In the genomic region with DNA sequence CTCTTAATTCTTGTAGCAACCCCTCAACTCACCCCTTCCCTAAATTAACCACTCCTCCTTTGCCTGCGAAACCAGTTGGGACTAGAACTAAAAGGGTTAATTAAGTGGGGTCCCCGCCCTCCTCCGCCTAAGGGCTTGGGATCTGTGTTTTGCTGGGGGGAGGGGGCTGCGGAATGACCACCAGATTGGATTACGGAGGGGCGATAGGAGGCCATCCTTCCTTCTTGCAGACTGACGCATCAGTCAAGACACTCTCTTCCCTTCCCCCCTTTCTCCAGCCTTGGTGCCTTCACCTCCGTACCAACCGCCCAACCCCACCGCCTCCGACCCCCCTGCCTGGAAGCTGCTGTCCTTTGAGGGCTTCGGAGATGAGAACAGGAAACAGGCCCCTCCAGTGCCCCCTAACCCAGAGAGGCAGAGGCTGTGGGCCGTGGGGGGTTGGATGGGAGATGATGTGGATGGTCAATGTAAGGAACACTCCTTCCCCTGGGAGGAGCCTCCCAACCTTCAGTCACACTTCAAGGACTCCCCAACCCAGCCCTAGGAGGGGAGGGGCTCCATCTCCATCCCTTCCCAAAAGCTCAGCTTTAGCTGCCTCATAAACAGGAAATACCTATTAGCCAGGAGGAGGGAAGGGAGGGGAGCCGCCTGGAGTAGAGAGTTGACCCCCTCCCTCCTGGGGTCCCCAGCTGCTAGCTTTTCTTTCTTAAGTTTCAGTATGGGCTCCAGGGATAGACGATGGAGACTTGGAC, we compare ENCODE assay signal across 8 cellular contexts. TPM values are rescaled to one million over a fixed set of nuclear protein-coding genes. Genes with fewer than 3 reads are reported as not detected.
A peak's percentile ranks its signal among the peaks of the same experiment; 100 is the strongest.
DNase-seq lines count a peak whose midpoint lies in the region; ATAC-seq and TF ChIP-seq lines count a peak whose summit lies in the region.

No MANE protein-coding gene starts in this region.

- CTCF ChIA-PET in CD8-positive, alpha-beta memory T cell (lab: Charles Lee) = interaction anchor here (1.3 to 1.5 kb wide), 2 partner anchors 11 to 48 kb away, joined by 3 to 8 read pairs; a partner anchor contains a TSS

- no peaks in the 10 kb centered on the region for H3K27me3 ChIP-seq in CD8-positive, alpha-beta memory T cell (ENCODE audit: insufficient read depth, low read length, poor library complexity, severe bottlenecking)
- H3K27me3 ChIP-seq in cardiac muscle cell = no peaks in the 10 kb centered on the region

- peaks cover 47% of the 10 kb centered on the region for H3K4me1 ChIP-seq in CD8-positive, alpha-beta memory T cell (ENCODE audit: insufficient read depth, low read length)
- peaks cover 36% of the 10 kb centered on the region for H3K4me1 ChIP-seq in cardiac muscle cell (ENCODE audit: low read depth)

- H3K27ac Mint-ChIP-seq in CD8-positive, alpha-beta memory T cell = peak overlapping the region; percentile 90 to 98 (median 96)
- peak overlapping the region; percentile 91 to 97 (median 94) for H3K27ac Mint-ChIP-seq in IgD-negative memory B cell
- H3K27ac Mint-ChIP-seq in activated naive CD8-positive, alpha-beta T cell treated with anti-CD3 and anti-CD28 coated beads, Interleukin-2, amount 10 ng/mL, durations not matched to agents 7 days and 5 days = peak overlapping the region; percentile 94
- peak overlapping the region; percentile 91 for H3K27ac Mint-ChIP-seq in osteocyte (ENCODE audit: unreplicated experiment)

- peaks cover 42 to 60% (median 58%) of the 10 kb centered on the region in 3 donors for H3K4me1 Mint-ChIP-seq in CD8-positive, alpha-beta memory T cell
- H3K4me1 Mint-ChIP-seq in IgD-negative memory B cell (peaks cover 11 to 27% (median 23%) of the 10 kb centered on the region in 3 donors), osteocyte (ENCODE audit: unreplicated experiment) (peaks cover 42% of the 10 kb centered on the region)
- H3K4me1 Mint-ChIP-seq in activated naive CD8-positive, alpha-beta T cell treated with anti-CD3 and anti-CD28 coated beads, Interleukin-2, amount 10 ng/mL, durations not matched to agents 7 days and 5 days = peaks cover 33% of the 10 kb centered on the region

- no peak for TF ChIP-seq CTCF in cardiac muscle cell (IDR thresholded peaks at IDR 0.05; ENCODE audit: low read depth, low read length)
- TF ChIP-seq CTCF in osteocyte (IDR thresholded peaks at IDR 0.05) = no peak

- peak overlapping the region; percentile 90 for H3K4me3 ChIP-seq in CD8-positive, alpha-beta memory T cell (ENCODE audit: low read length)
- peak overlapping the region; percentile 73 for H3K4me3 ChIP-seq in cardiac muscle cell

- no peak for ATAC-seq in activated naive CD8-positive, alpha-beta T cell treated with anti-CD3 and anti-CD28 coated beads, Interleukin-2, amount 10 ng/mL, durations not matched to agents 7 days and 5 days (ENCODE audit: low read depth)
- ATAC-seq in GM19023 (IDR thresholded peaks at IDR 0.05; ENCODE audit: unreplicated experiment) (no peak), HG03520 (IDR thresholded peaks at IDR 0.05; ENCODE audit: unreplicated experiment) (no peak)

- no peaks in the 10 kb centered on the region for H3K9me3 ChIP-seq in CD8-positive, alpha-beta memory T cell (ENCODE audit: low read length)
- H3K9me3 ChIP-seq in cardiac muscle cell (ENCODE audit: low read depth) = no peaks in the 10 kb centered on the region

- no peaks in the 10 kb centered on the region for H3K9me3 Mint-ChIP-seq in CD8-positive, alpha-beta memory T cell
- H3K9me3 Mint-ChIP-seq in IgD-negative memory B cell = no peaks in the 10 kb centered on the region
- no peaks in the 10 kb centered on the region for H3K9me3 Mint-ChIP-seq in activated naive CD8-positive, alpha-beta T cell treated with anti-CD3 and anti-CD28 coated beads, Interleukin-2, amount 10 ng/mL, durations not matched to agents 7 days and 5 days
- no peaks in the 10 kb centered on the region for H3K9me3 Mint-ChIP-seq in osteocyte (ENCODE audit: unreplicated experiment)

- POLR2A ChIA-PET in CD8-positive, alpha-beta memory T cell (lab: Charles Lee) = interaction anchor here (0.6 kb wide), 3 partner anchors 554 to 1246 kb away, joined by 3 to 4 read pairs (median 3); a partner anchor contains a TSS
- POLR2A ChIA-PET in activated naive CD8-positive, alpha-beta T cell treated with anti-CD3 and anti-CD28 coated beads, Interleukin-2, amount 10 ng/mL, durations not matched to agents 7 days and 5 days (lab: Charles Lee) = interaction anchor here (0.6 to 3.9 kb wide), 2 partner anchors 10 to 273 kb away, joined by 4 to 23 read pairs; a partner anchor contains a TSS

- no peaks in the 10 kb centered on the region for H3K27me3 Mint-ChIP-seq in CD8-positive, alpha-beta memory T cell
- H3K27me3 Mint-ChIP-seq in IgD-negative memory B cell (no peaks in the 10 kb centered on the region), osteocyte (ENCODE audit: unreplicated experiment) (no peaks in the 10 kb centered on the region)
- no peaks in the 10 kb centered on the region for H3K27me3 Mint-ChIP-seq in activated naive CD8-positive, alpha-beta T cell treated with anti-CD3 and anti-CD28 coated beads, Interleukin-2, amount 10 ng/mL, durations not matched to agents 7 days and 5 days

- peak overlapping the region; percentile 87 to 95 (median 91) for H3K4me3 Mint-ChIP-seq in CD8-positive, alpha-beta memory T cell
- H3K4me3 Mint-ChIP-seq in IgD-negative memory B cell (peak overlapping the region; percentile 82 to 98 (median 94)), osteocyte (ENCODE audit: unreplicated experiment) (peak overlapping the region; percentile 82)
- H3K4me3 Mint-ChIP-seq in activated naive CD8-positive, alpha-beta T cell treated with anti-CD3 and anti-CD28 coated beads, Interleukin-2, amount 10 ng/mL, durations not matched to agents 7 days and 5 days = peak overlapping the region; percentile 91

- peaks cover 0 to 5% (median 0%) of the 10 kb centered on the region in 3 donors for H3K36me3 Mint-ChIP-seq in CD8-positive, alpha-beta memory T cell
- H3K36me3 Mint-ChIP-seq in IgD-negative memory B cell (no peaks in the 10 kb centered on the region), osteocyte (ENCODE audit: unreplicated experiment) (no peaks in the 10 kb centered on the region)
- peaks cover 2% of the 10 kb centered on the region for H3K36me3 Mint-ChIP-seq in activated naive CD8-positive, alpha-beta T cell treated with anti-CD3 and anti-CD28 coated beads, Interleukin-2, amount 10 ng/mL, durations not matched to agents 7 days and 5 days

- DNase-seq in CD8-positive, alpha-beta memory T cell = peak in 1 of 5 donors; percentile 58
- no peak for DNase-seq in activated naive CD8-positive, alpha-beta T cell treated with anti-CD3 and anti-CD28 coated beads, Interleukin-2, amount 10 ng/mL, durations not matched to agents 7 days and 5 days
- DNase-seq in cardiac muscle cell (ENCODE audit: low read depth in 1 of 2, low spot score in 1 of 2) = peak; percentile 74 to 95
- DNase-seq in osteocyte (ENCODE audit: extremely low spot score, unreplicated experiment) = no peak
- DNase-seq in HK-2 (ENCODE audit: unreplicated experiment) = no peak

- peak overlapping the region; percentile 96 for H3K27ac ChIP-seq in CD8-positive, alpha-beta memory T cell (ENCODE audit: low read depth, low read length)
- H3K27ac ChIP-seq in cardiac muscle cell = peak overlapping the region; percentile 97

- no peaks in the 10 kb centered on the region for H3K36me3 ChIP-seq in CD8-positive, alpha-beta memory T cell (ENCODE audit: insufficient read depth, low read length)
- no peaks in the 10 kb centered on the region for H3K36me3 ChIP-seq in cardiac muscle cell

RNA-seq across cellular contexts. Expression of a gene that starts 1.0 kb away (rescaled TPM):
- 10 to 100 TPM; 64.3 to 64.8 TPM for total RNA-seq in CD8-positive, alpha-beta memory T cell
- polyA plus RNA-seq in CD8-positive, alpha-beta memory T cell = 36.0 TPM
- polyA plus RNA-seq in IgD-negative memory B cell (24.8 TPM), cardiac muscle cell (42.2 and 44.3 TPM in 2 replicates)
- 100 to 1,000 TPM; 115 to 117 TPM for total RNA-seq in activated naive CD8-positive, alpha-beta T cell treated with anti-CD3 and anti-CD28 coated beads, Interleukin-2, amount 10 ng/mL, durations not matched to agents 7 days and 5 days
- total RNA-seq in cardiac muscle cell (109 and 112 TPM in 2 replicates), osteocyte (112 and 114 TPM in 2 replicates)

RNA-seq across cellular contexts. Expression of a gene that starts 11.7 kb away (rescaled TPM):
- total RNA-seq in CD8-positive, alpha-beta memory T cell = 100 to 1,000 TPM; 105 to 106 TPM
- polyA plus RNA-seq in CD8-positive, alpha-beta memory T cell = 20.7 TPM
- polyA plus RNA-seq in IgD-negative memory B cell (14.2 TPM), cardiac muscle cell (22.6 and 31.6 TPM in 2 replicates)
- 10 to 100 TPM; 46.4 to 47.4 TPM for total RNA-seq in activated naive CD8-positive, alpha-beta T cell treated with anti-CD3 and anti-CD28 coated beads, Interleukin-2, amount 10 ng/mL, durations not matched to agents 7 days and 5 days
- total RNA-seq in cardiac muscle cell (21.5 and 22.9 TPM in 2 replicates), osteocyte (40.7 and 42.0 TPM in 2 replicates)

RNA-seq across cellular contexts. Expression of a gene that starts 31.0 kb away (rescaled TPM):
- total RNA-seq in CD8-positive, alpha-beta memory T cell = 100 to 1,000 TPM; 304 to 330 TPM
- 76.6 TPM for polyA plus RNA-seq in CD8-positive, alpha-beta memory T cell
- polyA plus RNA-seq in IgD-negative memory B cell (56.9 TPM), cardiac muscle cell (56.2 and 74.2 TPM in 2 replicates)
- total RNA-seq in activated naive CD8-positive, alpha-beta T cell treated with anti-CD3 and anti-CD28 coated beads, Interleukin-2, amount 10 ng/mL, durations not matched to agents 7 days and 5 days = 10 to 100 TPM; 73.8 to 78.3 TPM
- total RNA-seq in cardiac muscle cell (52.3 and 62.2 TPM in 2 replicates), osteocyte (46.0 and 48.2 TPM in 2 replicates)

RNA-seq across cellular contexts. Expression of a gene that starts 56.0 kb away (rescaled TPM):
- total RNA-seq in CD8-positive, alpha-beta memory T cell = 10 to 100 TPM; 25.3 to 27.0 TPM
- 30.4 TPM for polyA plus RNA-seq in CD8-positive, alpha-beta memory T cell
- 21.9 TPM for polyA plus RNA-seq in IgD-negative memory B cell
- 10 to 100 TPM; 23.8 to 25.8 TPM for total RNA-seq in activated naive CD8-positive, alpha-beta T cell treated with anti-CD3 and anti-CD28 coated beads, Interleukin-2, amount 10 ng/mL, durations not matched to agents 7 days and 5 days
- total RNA-seq in cardiac muscle cell = 35.2 and 44.4 TPM in 2 replicates
- polyA plus RNA-seq in cardiac muscle cell = 23.6 and 26.6 TPM in 2 replicates
- total RNA-seq in osteocyte = 21.5 and 22.2 TPM in 2 replicates

Comparison
In these comparisons a context has a peak if more than half of its experiments do, and no peak if none do; other contexts are left out.
1. DNase-seq: peak in cardiac muscle cell (2 of 2); none in activated naive CD8-positive, alpha-beta T cell treated with anti-CD3 and anti-CD28 coated beads, Interleukin-2, amount 10 ng/mL, durations not matched to agents 7 days and 5 days (single experiment), osteocyte (single experiment) and HK-2 (single experiment).
2. Peak in every context shown above with its lines, with median percentiles within 50 percentile points of each other: H3K27ac Mint-ChIP-seq and H3K4me3 Mint-ChIP-seq.